ENCODE assay signal across 2 cellular contexts in the genomic region with DNA sequence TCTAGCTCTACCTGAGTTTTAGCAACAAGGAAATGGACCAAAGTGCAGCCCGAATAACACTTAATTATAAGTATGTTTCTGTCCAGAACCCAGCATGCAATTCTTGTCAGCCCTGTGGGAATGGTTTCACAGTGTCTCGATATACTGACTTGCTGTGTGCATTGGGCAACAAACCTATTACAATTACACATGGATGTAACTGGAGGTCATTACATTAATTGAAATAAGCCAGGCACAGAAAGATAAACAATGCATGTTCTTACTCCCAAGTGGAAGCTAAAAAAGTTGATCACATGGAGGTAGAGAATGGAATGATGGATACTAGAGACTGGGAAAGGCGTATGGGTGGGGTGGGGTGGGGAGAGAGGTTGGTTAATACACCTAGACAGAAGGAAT.
TF ChIP-seq lines count a peak whose summit lies in the region.

No MANE protein-coding gene starts in this region.

TF ChIP-seq in A549, 52 proteins besides CTCF, POLR2A, EP300 and RAD21:
- TF ChIP-seq, protein P1, sequence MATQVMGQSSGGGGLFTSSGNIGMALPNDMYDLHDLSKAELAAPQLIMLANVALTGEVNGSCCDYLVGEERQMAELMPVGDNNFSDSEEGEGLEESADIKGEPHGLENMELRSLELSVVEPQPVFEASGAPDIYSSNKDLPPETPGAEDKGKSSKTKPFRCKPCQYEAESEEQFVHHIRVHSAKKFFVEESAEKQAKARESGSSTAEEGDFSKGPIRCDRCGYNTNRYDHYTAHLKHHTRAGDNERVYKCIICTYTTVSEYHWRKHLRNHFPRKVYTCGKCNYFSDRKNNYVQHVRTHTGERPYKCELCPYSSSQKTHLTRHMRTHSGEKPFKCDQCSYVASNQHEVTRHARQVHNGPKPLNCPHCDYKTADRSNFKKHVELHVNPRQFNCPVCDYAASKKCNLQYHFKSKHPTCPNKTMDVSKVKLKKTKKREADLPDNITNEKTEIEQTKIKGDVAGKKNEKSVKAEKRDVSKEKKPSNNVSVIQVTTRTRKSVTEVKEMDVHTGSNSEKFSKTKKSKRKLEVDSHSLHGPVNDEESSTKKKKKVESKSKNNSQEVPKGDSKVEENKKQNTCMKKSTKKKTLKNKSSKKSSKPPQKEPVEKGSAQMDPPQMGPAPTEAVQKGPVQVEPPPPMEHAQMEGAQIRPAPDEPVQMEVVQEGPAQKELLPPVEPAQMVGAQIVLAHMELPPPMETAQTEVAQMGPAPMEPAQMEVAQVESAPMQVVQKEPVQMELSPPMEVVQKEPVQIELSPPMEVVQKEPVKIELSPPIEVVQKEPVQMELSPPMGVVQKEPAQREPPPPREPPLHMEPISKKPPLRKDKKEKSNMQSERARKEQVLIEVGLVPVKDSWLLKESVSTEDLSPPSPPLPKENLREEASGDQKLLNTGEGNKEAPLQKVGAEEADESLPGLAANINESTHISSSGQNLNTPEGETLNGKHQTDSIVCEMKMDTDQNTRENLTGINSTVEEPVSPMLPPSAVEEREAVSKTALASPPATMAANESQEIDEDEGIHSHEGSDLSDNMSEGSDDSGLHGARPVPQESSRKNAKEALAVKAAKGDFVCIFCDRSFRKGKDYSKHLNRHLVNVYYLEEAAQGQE (IDR thresholded peaks at IDR 0.05): no peak
- no peak for TF ChIP-seq SREBF2 (IDR thresholded peaks at IDR 0.05)
- TF ChIP-seq NFE2L2 (conservative IDR thresholded peaks at IDR 0.05; ENCODE audit: low read length): no peak
- TF ChIP-seq PHF8 (IDR thresholded peaks at IDR 0.05; ENCODE audit: borderline replicate concordance, low read depth): no peak
- TF ChIP-seq ZC3H11A (IDR thresholded peaks at IDR 0.05): no peak
- TF ChIP-seq RCOR1 (IDR thresholded peaks at IDR 0.05; ENCODE audit: low read depth, low read length): no peak

TF ChIP-seq in H1, 55 proteins besides CTCF, POLR2A, EP300 and RAD21:
- TF ChIP-seq CHD1 (IDR thresholded peaks at IDR 0.05; ENCODE audit: low read depth, low read length): no peak
- TF ChIP-seq, protein P2, sequence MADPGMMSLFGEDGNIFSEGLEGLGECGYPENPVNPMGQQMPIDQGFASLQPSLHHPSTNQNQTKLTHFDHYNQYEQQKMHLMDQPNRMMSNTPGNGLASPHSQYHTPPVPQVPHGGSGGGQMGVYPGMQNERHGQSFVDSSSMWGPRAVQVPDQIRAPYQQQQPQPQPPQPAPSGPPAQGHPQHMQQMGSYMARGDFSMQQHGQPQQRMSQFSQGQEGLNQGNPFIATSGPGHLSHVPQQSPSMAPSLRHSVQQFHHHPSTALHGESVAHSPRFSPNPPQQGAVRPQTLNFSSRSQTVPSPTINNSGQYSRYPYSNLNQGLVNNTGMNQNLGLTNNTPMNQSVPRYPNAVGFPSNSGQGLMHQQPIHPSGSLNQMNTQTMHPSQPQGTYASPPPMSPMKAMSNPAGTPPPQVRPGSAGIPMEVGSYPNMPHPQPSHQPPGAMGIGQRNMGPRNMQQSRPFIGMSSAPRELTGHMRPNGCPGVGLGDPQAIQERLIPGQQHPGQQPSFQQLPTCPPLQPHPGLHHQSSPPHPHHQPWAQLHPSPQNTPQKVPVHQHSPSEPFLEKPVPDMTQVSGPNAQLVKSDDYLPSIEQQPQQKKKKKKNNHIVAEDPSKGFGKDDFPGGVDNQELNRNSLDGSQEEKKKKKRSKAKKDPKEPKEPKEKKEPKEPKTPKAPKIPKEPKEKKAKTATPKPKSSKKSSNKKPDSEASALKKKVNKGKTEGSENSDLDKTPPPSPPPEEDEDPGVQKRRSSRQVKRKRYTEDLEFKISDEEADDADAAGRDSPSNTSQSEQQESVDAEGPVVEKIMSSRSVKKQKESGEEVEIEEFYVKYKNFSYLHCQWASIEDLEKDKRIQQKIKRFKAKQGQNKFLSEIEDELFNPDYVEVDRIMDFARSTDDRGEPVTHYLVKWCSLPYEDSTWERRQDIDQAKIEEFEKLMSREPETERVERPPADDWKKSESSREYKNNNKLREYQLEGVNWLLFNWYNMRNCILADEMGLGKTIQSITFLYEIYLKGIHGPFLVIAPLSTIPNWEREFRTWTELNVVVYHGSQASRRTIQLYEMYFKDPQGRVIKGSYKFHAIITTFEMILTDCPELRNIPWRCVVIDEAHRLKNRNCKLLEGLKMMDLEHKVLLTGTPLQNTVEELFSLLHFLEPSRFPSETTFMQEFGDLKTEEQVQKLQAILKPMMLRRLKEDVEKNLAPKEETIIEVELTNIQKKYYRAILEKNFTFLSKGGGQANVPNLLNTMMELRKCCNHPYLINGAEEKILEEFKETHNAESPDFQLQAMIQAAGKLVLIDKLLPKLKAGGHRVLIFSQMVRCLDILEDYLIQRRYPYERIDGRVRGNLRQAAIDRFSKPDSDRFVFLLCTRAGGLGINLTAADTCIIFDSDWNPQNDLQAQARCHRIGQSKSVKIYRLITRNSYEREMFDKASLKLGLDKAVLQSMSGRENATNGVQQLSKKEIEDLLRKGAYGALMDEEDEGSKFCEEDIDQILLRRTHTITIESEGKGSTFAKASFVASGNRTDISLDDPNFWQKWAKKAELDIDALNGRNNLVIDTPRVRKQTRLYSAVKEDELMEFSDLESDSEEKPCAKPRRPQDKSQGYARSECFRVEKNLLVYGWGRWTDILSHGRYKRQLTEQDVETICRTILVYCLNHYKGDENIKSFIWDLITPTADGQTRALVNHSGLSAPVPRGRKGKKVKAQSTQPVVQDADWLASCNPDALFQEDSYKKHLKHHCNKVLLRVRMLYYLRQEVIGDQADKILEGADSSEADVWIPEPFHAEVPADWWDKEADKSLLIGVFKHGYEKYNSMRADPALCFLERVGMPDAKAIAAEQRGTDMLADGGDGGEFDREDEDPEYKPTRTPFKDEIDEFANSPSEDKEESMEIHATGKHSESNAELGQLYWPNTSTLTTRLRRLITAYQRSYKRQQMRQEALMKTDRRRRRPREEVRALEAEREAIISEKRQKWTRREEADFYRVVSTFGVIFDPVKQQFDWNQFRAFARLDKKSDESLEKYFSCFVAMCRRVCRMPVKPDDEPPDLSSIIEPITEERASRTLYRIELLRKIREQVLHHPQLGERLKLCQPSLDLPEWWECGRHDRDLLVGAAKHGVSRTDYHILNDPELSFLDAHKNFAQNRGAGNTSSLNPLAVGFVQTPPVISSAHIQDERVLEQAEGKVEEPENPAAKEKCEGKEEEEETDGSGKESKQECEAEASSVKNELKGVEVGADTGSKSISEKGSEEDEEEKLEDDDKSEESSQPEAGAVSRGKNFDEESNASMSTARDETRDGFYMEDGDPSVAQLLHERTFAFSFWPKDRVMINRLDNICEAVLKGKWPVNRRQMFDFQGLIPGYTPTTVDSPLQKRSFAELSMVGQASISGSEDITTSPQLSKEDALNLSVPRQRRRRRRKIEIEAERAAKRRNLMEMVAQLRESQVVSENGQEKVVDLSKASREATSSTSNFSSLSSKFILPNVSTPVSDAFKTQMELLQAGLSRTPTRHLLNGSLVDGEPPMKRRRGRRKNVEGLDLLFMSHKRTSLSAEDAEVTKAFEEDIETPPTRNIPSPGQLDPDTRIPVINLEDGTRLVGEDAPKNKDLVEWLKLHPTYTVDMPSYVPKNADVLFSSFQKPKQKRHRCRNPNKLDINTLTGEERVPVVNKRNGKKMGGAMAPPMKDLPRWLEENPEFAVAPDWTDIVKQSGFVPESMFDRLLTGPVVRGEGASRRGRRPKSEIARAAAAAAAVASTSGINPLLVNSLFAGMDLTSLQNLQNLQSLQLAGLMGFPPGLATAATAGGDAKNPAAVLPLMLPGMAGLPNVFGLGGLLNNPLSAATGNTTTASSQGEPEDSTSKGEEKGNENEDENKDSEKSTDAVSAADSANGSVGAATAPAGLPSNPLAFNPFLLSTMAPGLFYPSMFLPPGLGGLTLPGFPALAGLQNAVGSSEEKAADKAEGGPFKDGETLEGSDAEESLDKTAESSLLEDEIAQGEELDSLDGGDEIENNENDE (IDR thresholded peaks at IDR 0.05; ENCODE audit: insufficient replicate concordance, low read length): no peak
- no peak for TF ChIP-seq CBX8 (IDR thresholded peaks at IDR 0.05; ENCODE audit: borderline replicate concordance, low read depth, low read length)
- TF ChIP-seq GTF2F1 (IDR thresholded peaks at IDR 0.05; ENCODE audit: borderline replicate concordance, low read depth, low read length): no peak
- TF ChIP-seq SRF (IDR thresholded peaks at IDR 0.05; ENCODE audit: low read depth, low read length): no peak
- no peak for TF ChIP-seq SUZ12 (IDR thresholded peaks at IDR 0.05; ENCODE audit: low read length)
- TF ChIP-seq SIX5 (IDR thresholded peaks at IDR 0.05; ENCODE audit: low read depth, low read length): no peak
- TF ChIP-seq MAFK (IDR thresholded peaks at IDR 0.05; ENCODE audit: low read depth, low read length): no peak
- no peak for TF ChIP-seq EZH2 (IDR thresholded peaks at IDR 0.05; ENCODE audit: low read depth, low read length, severe bottlenecking)
- TF ChIP-seq CEBPB (IDR thresholded peaks at IDR 0.05; ENCODE audit: low read depth, low read length): no peak
- no peak for TF ChIP-seq TCF12 (IDR thresholded peaks at IDR 0.05; ENCODE audit: low read depth, low read length)
- TF ChIP-seq, protein P3, sequence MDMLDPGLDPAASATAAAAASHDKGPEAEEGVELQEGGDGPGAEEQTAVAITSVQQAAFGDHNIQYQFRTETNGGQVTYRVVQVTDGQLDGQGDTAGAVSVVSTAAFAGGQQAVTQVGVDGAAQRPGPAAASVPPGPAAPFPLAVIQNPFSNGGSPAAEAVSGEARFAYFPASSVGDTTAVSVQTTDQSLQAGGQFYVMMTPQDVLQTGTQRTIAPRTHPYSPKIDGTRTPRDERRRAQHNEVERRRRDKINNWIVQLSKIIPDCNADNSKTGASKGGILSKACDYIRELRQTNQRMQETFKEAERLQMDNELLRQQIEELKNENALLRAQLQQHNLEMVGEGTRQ (IDR thresholded peaks at IDR 0.05; ENCODE audit: low read length): no peak
- no peak for TF ChIP-seq POU5F1 (IDR thresholded peaks at IDR 0.05; ENCODE audit: low read depth, low read length)
